12 cellular contexts compared by ENCODE assay signal in the genomic region with DNA sequence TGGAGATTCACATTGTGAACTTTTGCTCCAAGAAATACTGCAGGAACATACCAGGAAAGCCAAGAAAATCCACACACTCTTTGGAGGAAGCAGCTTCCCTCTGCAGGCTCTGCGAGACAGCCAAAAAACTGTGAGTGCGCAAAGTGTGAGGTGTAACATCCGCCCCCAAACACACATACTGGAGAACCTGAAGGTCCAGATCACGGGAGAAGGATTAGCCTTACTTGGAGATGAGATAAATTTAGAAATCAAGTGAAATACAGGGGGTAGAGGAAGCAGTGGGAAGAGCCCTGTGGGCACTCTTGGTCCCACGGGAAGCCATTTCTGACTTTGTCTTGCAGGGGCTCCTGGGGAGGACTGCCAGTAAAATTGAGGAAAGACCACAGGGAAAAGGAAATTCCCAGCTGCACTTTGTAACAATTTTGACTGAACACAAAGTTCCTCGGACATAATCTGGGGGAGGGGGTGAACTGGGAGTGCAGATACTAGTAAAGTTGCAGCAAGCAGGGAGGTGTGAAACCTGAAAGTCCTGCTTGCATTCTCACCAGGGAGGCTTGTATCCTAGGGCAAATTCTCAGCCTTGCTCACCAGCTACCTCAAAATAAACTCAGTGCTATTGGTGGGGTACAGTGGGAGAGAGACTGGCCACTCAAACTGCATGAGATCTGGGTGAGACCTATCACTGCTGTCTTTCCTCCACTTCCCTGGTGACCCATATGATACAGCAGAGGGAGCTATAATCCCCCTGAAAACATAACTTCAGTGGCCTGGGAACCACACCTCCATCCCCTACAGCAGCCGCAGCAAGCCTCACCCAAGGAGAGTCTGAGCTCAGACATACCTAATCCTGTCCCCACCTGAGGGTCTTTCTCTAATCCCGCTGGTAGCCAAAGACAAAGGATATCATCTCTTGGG.
DNase-seq lines count a peak whose midpoint lies in the region; ATAC-seq, FAIRE-seq and TF ChIP-seq lines count a peak whose summit lies in the region.
"Had no signal": no experiment of that assay in that cellular context is flagged by ENCODE, and none has a peak within 500 bp of the region (broad histone marks: within the 10 kb centered on the region; RNA-seq: fewer than 3 reads in every experiment).

No MANE protein-coding gene starts in this region.

- H3K4me1 ChIP-seq in GM12878 (ENCODE audit: control insufficient read depth, insufficient read depth, low read length): no peaks in the 10 kb centered on the region

- FAIRE-seq in GM12878 (lab: Jason Lieb, UNC): no peak

- H3K27ac ChIP-seq in C4-2B: no peak overlapping the region
- H3K27ac ChIP-seq in GM12878 (ENCODE audit: control insufficient read depth, insufficient read depth): no peak overlapping the region
- H3K27ac ChIP-seq: RWPE1 had no signal

- intact Hi-C loops in GM12878 (cut with micrococcal nuclease; ENCODE audit: unreplicated experiment): no loop called here

- H3K79me2 ChIP-seq in GM12878 (ENCODE audit: control insufficient read depth, insufficient read depth, low read length): no peaks in the 10 kb centered on the region

- TF ChIP-seq RAD21 in GM12878 (IDR thresholded peaks at IDR 0.05; ENCODE audit: insufficient read depth, low read depth, low read length): no peak

- TF ChIP-seq CTCF in C4-2B (conservative IDR thresholded peaks at IDR 0.05) (0 out of 2 replicates have a peak, but pooled peaks have one; percentile 9), GM12878 (IDR thresholded peaks at IDR 0.05 in 2 of 3, conservative IDR thresholded peaks at IDR 0.05 in 1 of 3; ENCODE audit: control insufficient read depth in 2 of 3, extremely low read depth in 1 of 3, insufficient read depth in 1 of 3, low read depth in 3 of 3, low read length in 3 of 3) (0 out of 6 replicates have a peak, but pooled peaks of 1 of the 3 experiments have one; percentile 14), omental fat pad (IDR thresholded peaks at IDR 0.05) (no peak)

- H4K20me1 ChIP-seq in GM12878 (ENCODE audit: control insufficient read depth, insufficient read depth): no peaks in the 10 kb centered on the region

- DNase-seq in HT1080 (ENCODE audit: low read depth): peak; percentile 23
- DNase-seq in GM12878 (ENCODE audit: low read depth, low spot score): no peak
- no peak for DNase-seq in left lobe of liver (ENCODE audit: low spot score)
- DNase-seq in midbrain (lab: John Stamatoyannopoulos, UW): no peak
- no peak for DNase-seq in omental fat pad (ENCODE audit: low spot score)
- DNase-seq: CD4-positive, alpha-beta T cell; head of caudate nucleus had no signal

- RAD21 ChIA-PET in GM12878 (lab: Charles Lee; ENCODE audit: unreplicated experiment): no interaction called here

- no peak overlapping the region for H3K4me3 ChIP-seq in GM12878

- H2AFZ ChIP-seq in GM12878 (ENCODE audit: control insufficient read depth, low read depth, low read length): no peak overlapping the region

- no peaks in the 10 kb centered on the region for H3K27me3 ChIP-seq in GM12878 (replicated peaks in 1 of 2; ENCODE audit: control insufficient read depth in 2 of 2, insufficient read depth in 2 of 2, low read length in 1 of 2)

- POLR2A ChIA-PET in GM12878 (lab: Charles Lee): no interaction called here

- no peak overlapping the region for H3K9ac ChIP-seq in GM12878 (ENCODE audit: control insufficient read depth, insufficient read depth, low read length)

- no peaks in the 10 kb centered on the region; the same call in 2 of the 3 replicates for H3K9me3 ChIP-seq in GM12878 (replicated peaks; ENCODE audit: control insufficient read depth, insufficient read depth, low read length)

- TF ChIP-seq EP300 in GM12878 (IDR thresholded peaks at IDR 0.05; ENCODE audit: borderline replicate concordance in 1 of 2, control insufficient read depth in 1 of 2, low read depth in 2 of 2, low read length in 2 of 2): no peak

- no peak overlapping the region for H3K4me2 ChIP-seq in GM12878 (ENCODE audit: control insufficient read depth, insufficient read depth)

- no TSS peak for BruUV-seq in GM12878 (replicated peaks; lab: Mats Ljungman, UMichigan)

- ATAC-seq in GM12878 (peak; percentile 39; the same call in 1 of the 3 replicates), left lobe of liver (peak; percentile 68), GM19035 (IDR thresholded peaks at IDR 0.05; ENCODE audit: unreplicated experiment) (no peak), GM18519 (IDR thresholded peaks at IDR 0.05; ENCODE audit: low FRiP score, unreplicated experiment) (no peak), omental fat pad (ENCODE audit: low FRiP score) (no peak)
- ATAC-seq: stimulated activated effector memory CD8-positive, alpha-beta T cell treated with anti-CD3 and anti-CD28 coated beads, Interleukin-12 subunit alpha, Interleukin-12 subunit beta, amount 100 ng/mL, for 72 hours had no signal

- CTCF ChIA-PET in GM12878 (lab: Yijun Ruan, JAX): interaction anchor here (1.1 to 1.4 kb wide), 2 partner anchors 13 to 34 kb away, joined by 3 to 4 read pairs; no protein-coding TSS in a partner anchor

- 65% methylated on average over 8 of the region's 8 CpGs for WGBS in GM12878 (ENCODE audit: insufficient coverage, insufficient replicate concordance, low lambda C conversion rate, missing lambda C conversion rate)

- TF ChIP-seq POLR2A in GM12878 (IDR thresholded peaks at IDR 0.05; ENCODE audit: low read depth, low read length): no peak

- no peaks in the 10 kb centered on the region for H3K36me3 ChIP-seq in GM12878 (ENCODE audit: control insufficient read depth in 2 of 2, insufficient read depth in 2 of 2, low read length in 1 of 2)

- SMC1A ChIA-PET in GM12878 (lab: Charles Lee; ENCODE audit: uncharacterized antibody, unreplicated experiment): interaction anchor here (0.5 kb wide), 1 partner anchor 697 kb away, joined by 3 read pairs; no protein-coding TSS in a partner anchor

- in situ Hi-C loops in GM12878 (cut with MboI): no loop called here

TF ChIP-seq in GM12878, 131 proteins besides CTCF, POLR2A, EP300 and RAD21 (continues in another document):
- TF ChIP-seq LARP7 (IDR thresholded peaks at IDR 0.05) (no peak), CBFB (IDR thresholded peaks at IDR 0.05; ENCODE audit: low read depth) (no peak), STAT3 (IDR thresholded peaks at IDR 0.05; ENCODE audit: low read depth, low read length) (no peak), POLR2AphosphoS2 (IDR thresholded peaks at IDR 0.05; ENCODE audit: low read depth, low read length) (no peak), SPI1 (IDR thresholded peaks at IDR 0.05; ENCODE audit: borderline replicate concordance, insufficient read depth, low read depth, low read length) (no peak), MYC (IDR thresholded peaks at IDR 0.05; ENCODE audit: insufficient read depth, insufficient read length, insufficient replicate concordance, low read length, severe bottlenecking) (no peak), ASH2L (IDR thresholded peaks at IDR 0.05; ENCODE audit: borderline replicate concordance, low read depth) (no peak), ZNF274 (IDR thresholded peaks at IDR 0.05; ENCODE audit: insufficient read depth, insufficient read length) (no peak), SMC3 (IDR thresholded peaks at IDR 0.05; ENCODE audit: borderline replicate concordance, low read length) (no peak), SUZ12 (IDR thresholded peaks at IDR 0.05; ENCODE audit: unreplicated experiment) (no peak), RFX5 (IDR thresholded peaks at IDR 0.05; ENCODE audit: low read depth, low read length) (no peak), FOS (IDR thresholded peaks at IDR 0.05; ENCODE audit: borderline replicate concordance, extremely low read depth, insufficient read length) (no peak), IKZF2 (IDR thresholded peaks at IDR 0.05) (no peak), NBN (IDR thresholded peaks at IDR 0.05) (no peak), RBBP5 (conservative IDR thresholded peaks at IDR 0.05) (no peak), SUPT20H (IDR thresholded peaks at IDR 0.05; ENCODE audit: borderline replicate concordance, control insufficient read depth, low read depth, low read length) (no peak)
- TF ChIP-seq, protein P1, sequence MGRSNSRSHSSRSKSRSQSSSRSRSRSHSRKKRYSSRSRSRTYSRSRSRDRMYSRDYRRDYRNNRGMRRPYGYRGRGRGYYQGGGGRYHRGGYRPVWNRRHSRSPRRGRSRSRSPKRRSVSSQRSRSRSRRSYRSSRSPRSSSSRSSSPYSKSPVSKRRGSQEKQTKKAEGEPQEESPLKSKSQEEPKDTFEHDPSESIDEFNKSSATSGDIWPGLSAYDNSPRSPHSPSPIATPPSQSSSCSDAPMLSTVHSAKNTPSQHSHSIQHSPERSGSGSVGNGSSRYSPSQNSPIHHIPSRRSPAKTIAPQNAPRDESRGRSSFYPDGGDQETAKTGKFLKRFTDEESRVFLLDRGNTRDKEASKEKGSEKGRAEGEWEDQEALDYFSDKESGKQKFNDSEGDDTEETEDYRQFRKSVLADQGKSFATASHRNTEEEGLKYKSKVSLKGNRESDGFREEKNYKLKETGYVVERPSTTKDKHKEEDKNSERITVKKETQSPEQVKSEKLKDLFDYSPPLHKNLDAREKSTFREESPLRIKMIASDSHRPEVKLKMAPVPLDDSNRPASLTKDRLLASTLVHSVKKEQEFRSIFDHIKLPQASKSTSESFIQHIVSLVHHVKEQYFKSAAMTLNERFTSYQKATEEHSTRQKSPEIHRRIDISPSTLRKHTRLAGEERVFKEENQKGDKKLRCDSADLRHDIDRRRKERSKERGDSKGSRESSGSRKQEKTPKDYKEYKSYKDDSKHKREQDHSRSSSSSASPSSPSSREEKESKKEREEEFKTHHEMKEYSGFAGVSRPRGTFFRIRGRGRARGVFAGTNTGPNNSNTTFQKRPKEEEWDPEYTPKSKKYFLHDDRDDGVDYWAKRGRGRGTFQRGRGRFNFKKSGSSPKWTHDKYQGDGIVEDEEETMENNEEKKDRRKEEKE (IDR thresholded peaks at IDR 0.05): no peak
- TF ChIP-seq, protein P2, sequence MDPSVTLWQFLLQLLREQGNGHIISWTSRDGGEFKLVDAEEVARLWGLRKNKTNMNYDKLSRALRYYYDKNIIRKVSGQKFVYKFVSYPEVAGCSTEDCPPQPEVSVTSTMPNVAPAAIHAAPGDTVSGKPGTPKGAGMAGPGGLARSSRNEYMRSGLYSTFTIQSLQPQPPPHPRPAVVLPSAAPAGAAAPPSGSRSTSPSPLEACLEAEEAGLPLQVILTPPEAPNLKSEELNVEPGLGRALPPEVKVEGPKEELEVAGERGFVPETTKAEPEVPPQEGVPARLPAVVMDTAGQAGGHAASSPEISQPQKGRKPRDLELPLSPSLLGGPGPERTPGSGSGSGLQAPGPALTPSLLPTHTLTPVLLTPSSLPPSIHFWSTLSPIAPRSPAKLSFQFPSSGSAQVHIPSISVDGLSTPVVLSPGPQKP (IDR thresholded peaks at IDR 0.05; ENCODE audit: low read depth, low read length): no peak

Comparison
In these comparisons a context has a peak if more than half of its experiments do, and no peak if none do; other contexts are left out.
1. ATAC-seq: peak in GM12878 (single experiment) and left lobe of liver (single experiment); none in GM19035 (single experiment), GM18519 (single experiment) and omental fat pad (single experiment).